Comparison of ENCODE assay signal across 9 cellular contexts in genomic region chr5:103829585-103829984, GRCh38.
DNase-seq lines count a peak whose midpoint lies in the region; ATAC-seq and TF ChIP-seq lines count a peak whose summit lies in the region.
"Had no signal": no experiment of that assay in that cellular context is flagged by ENCODE, and none has a peak within 500 bp of the region (broad histone marks: within the 10 kb centered on the region; RNA-seq: fewer than 3 reads in every experiment).

No MANE protein-coding gene starts in this region.

- ATAC-seq in foreskin keratinocyte (no peak), GM21526 (IDR thresholded peaks at IDR 0.05; ENCODE audit: low FRiP score, unreplicated experiment) (no peak)

- H3K27me3 ChIP-seq in BE2C: no peaks in the 10 kb centered on the region
- H3K27me3 ChIP-seq in H7 (ENCODE audit: control insufficient read depth, insufficient read depth, low read length): no peaks in the 10 kb centered on the region
- H3K27me3 ChIP-seq in foreskin keratinocyte: no peaks in the 10 kb centered on the region
- H3K27me3 ChIP-seq in uterus: no peaks in the 10 kb centered on the region

- no peaks in the 10 kb centered on the region for H3K36me3 ChIP-seq in BE2C
- no peaks in the 10 kb centered on the region for H3K36me3 ChIP-seq in H7 (replicated peaks; ENCODE audit: control insufficient read depth, insufficient read depth, low read length)
- H3K36me3 ChIP-seq in uterus: no peaks in the 10 kb centered on the region

- DNase-seq in BE2C (no peak), H7 (peak; percentile 27), RPMI8226 (peak; percentile 27), foreskin keratinocyte (no peak), uterus (no peak), NCI-H2081 (lab: John Stamatoyannopoulos, UW) (no peak), HK-2 (ENCODE audit: unreplicated experiment) (no peak)
- DNase-seq: caudate nucleus had no signal

- TF ChIP-seq POLR2A in uterus (IDR thresholded peaks at IDR 0.05): no peak

- H3K9me3 ChIP-seq in BE2C (no peaks in the 10 kb centered on the region), uterus (no peaks in the 10 kb centered on the region)

- TF ChIP-seq CTCF in BE2C (IDR thresholded peaks at IDR 0.05; ENCODE audit: low read depth, low read length): peak; percentile 32
- TF ChIP-seq CTCF in foreskin keratinocyte (conservative IDR thresholded peaks at IDR 0.05): peak; percentile 57
- TF ChIP-seq CTCF in uterus (IDR thresholded peaks at IDR 0.05): no peak

- H3K27ac ChIP-seq in foreskin keratinocyte (no peak overlapping the region), uterus (no peak overlapping the region)

- no peak overlapping the region for H3K4me3 ChIP-seq in BE2C (ENCODE audit: low read depth, low read length)
- no peak overlapping the region for H3K4me3 ChIP-seq in H7 (ENCODE audit: insufficient read depth, low read depth, low read length)
- H3K4me3 ChIP-seq in uterus: no peak overlapping the region

- H3K4me1 ChIP-seq in BE2C (no peaks in the 10 kb centered on the region), foreskin keratinocyte (no peaks in the 10 kb centered on the region), uterus (no peaks in the 10 kb centered on the region)

- intact Hi-C loops in uterus (cut with DNase I; ENCODE audit: low total_unique reads): no loop called here

Comparison
In these comparisons a context has a peak if more than half of its experiments do, and no peak if none do; other contexts are left out.
1. DNase-seq: peak in H7 (single experiment) and RPMI8226 (single experiment); none in BE2C (single experiment), foreskin keratinocyte (0 of 2), uterus (0 of 2), NCI-H2081 (0 of 2) and HK-2 (single experiment).
2. CTCF ChIP-seq: peak in BE2C (single experiment) and foreskin keratinocyte (single experiment); none in uterus (0 of 4).